14 cellular contexts compared by ENCODE assay signal in genomic region chr11:70912226-70912840, GRCh38.
DNase-seq lines count a peak whose midpoint lies in the region; ATAC-seq, FAIRE-seq and TF ChIP-seq lines count a peak whose summit lies in the region.
"Had no signal": no experiment of that assay in that cellular context is flagged by ENCODE, and none has a peak within 500 bp of the region (broad histone marks: within the 10 kb centered on the region; RNA-seq: fewer than 3 reads in every experiment).

No MANE protein-coding gene starts in this region.

- no peak overlapping the region for H3K4me3 ChIP-seq in bronchial epithelial cell (ENCODE audit: low read depth, low read length)
- H3K4me3 ChIP-seq: coronary artery, skin epidermis had no signal

- H3K27me3 ChIP-seq in bronchial epithelial cell (ENCODE audit: control insufficient read depth, insufficient read depth, low read length), result no peaks in the 10 kb centered on the region

- no peak overlapping the region for H3K27ac Mint-ChIP-seq in T-helper 2 cell treated with Interferon-gamma antibody and Interleukin-4, amounts not matched to agents 5 μg/mL and 100 μg/mL, for 36 hours

- DNase-seq in NCI-H2107 treated with DMSO at 0.1 percent for 48 hours (lab: John Stamatoyannopoulos, UW; ENCODE audit: unreplicated experiment) (peak; percentile 22), NCI-H2107 (lab: John Stamatoyannopoulos, UW) (no peak), HT1080 (ENCODE audit: low read depth) (peak; percentile 25), bronchial epithelial cell (ENCODE audit: low read depth) (peak; percentile 65), renal cortical epithelial cell (ENCODE audit: low read depth) (peak; percentile 4)
- no peak for DNase-seq in T-helper 2 cell treated with Interferon-gamma antibody and Interleukin-4, amounts not matched to agents 5 μg/mL and 100 μg/mL, for 36 hours (ENCODE audit: low spot score)
- DNase-seq: activated T-cell treated with anti-CD3 and anti-CD28 coated beads for 4 hours, amniotic stem cell, NCI-H345, PC-3 had no signal

- H3K4me3 Mint-ChIP-seq in T-helper 2 cell treated with Interferon-gamma antibody and Interleukin-4, amounts not matched to agents 5 μg/mL and 100 μg/mL, for 36 hours, result no peak overlapping the region

- peaks cover 3% of the 10 kb centered on the region for H3K27me3 Mint-ChIP-seq in T-helper 2 cell treated with Interferon-gamma antibody and Interleukin-4, amounts not matched to agents 5 μg/mL and 100 μg/mL, for 36 hours (ENCODE audit: low read depth)

- H3K36me3 Mint-ChIP-seq in T-helper 2 cell treated with Interferon-gamma antibody and Interleukin-4, amounts not matched to agents 5 μg/mL and 100 μg/mL, for 36 hours (ENCODE audit: low read depth), result no peaks in the 10 kb centered on the region

- ATAC-seq in GM18867 (IDR thresholded peaks at IDR 0.05; ENCODE audit: unreplicated experiment) (no peak), HG03342 (IDR thresholded peaks at IDR 0.05; ENCODE audit: unreplicated experiment) (no peak)
- ATAC-seq: PC-3 had no signal

- no peaks in the 10 kb centered on the region for H3K36me3 ChIP-seq in bronchial epithelial cell (ENCODE audit: control insufficient read depth, insufficient read depth, low read length)

- no peak for TF ChIP-seq CTCF in bronchial epithelial cell (IDR thresholded peaks at IDR 0.05; ENCODE audit: insufficient read depth, low read length, severe bottlenecking)

- no peak for FAIRE-seq in bronchial epithelial cell (lab: Jason Lieb, UNC)

- H3K4me1 Mint-ChIP-seq in T-helper 2 cell treated with Interferon-gamma antibody and Interleukin-4, amounts not matched to agents 5 μg/mL and 100 μg/mL, for 36 hours (ENCODE audit: low read depth), result no peaks in the 10 kb centered on the region

- H3K9me3 Mint-ChIP-seq in T-helper 2 cell treated with Interferon-gamma antibody and Interleukin-4, amounts not matched to agents 5 μg/mL and 100 μg/mL, for 36 hours, result peaks cover 2% of the 10 kb centered on the region

Comparison
In these comparisons a context has a peak if more than half of its experiments do, and no peak if none do; other contexts are left out.
1. DNase-seq: peak in NCI-H2107 treated with DMSO at 0.1 percent for 48 hours (single experiment), HT1080 (single experiment), bronchial epithelial cell (single experiment) and renal cortical epithelial cell (single experiment); none in NCI-H2107 (single experiment) and T-helper 2 cell treated with Interferon-gamma antibody and Interleukin-4, amounts not matched to agents 5 μg/mL and 100 μg/mL, for 36 hours (single experiment).